28 cellular contexts compared by ENCODE assay signal in the genomic region with DNA sequence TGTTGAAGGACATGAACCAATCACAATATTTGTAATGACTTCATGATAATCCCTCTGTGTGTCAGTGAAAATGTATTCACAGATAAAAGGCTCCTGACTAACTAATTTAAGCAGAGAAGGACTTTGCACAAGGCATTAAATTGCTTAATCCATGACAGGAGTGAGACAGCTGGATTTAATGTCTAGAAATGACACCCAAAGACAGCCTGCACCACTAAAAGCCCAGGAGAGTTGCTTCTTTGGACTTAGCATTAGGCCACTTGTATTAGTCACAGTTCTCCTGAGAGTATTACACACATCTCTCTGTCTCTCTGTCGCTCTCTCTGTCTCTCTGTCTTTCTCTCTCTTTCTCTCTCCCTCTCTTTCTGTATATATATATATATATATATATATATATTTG.
"Had no signal": no experiment of that assay in that cellular context is flagged by ENCODE, and none has a peak within 500 bp of the region (broad histone marks: within the 10 kb centered on the region; RNA-seq: fewer than 3 reads in every experiment).

No MANE protein-coding gene starts in this region.

- H3K27ac Mint-ChIP-seq: memory B cell; naive thymus-derived CD4-positive, alpha-beta T cell; natural killer cell treated with Interleukin-12 subunit alpha and Interleukin-12 subunit beta and Interleukin-15 and Interleukin-18, amount 100 ng/mL, for 72 hours; stimulated activated naive B cell treated with anti-CD40 and anti-IgM and Interleukin-4, amounts not matched to agents 10 μg/mL and 1 μg/mL and 100 μg/mL, for 72 hours had no signal

- H3K4me3 Mint-ChIP-seq: memory B cell; naive thymus-derived CD4-positive, alpha-beta T cell; natural killer cell treated with Interleukin-12 subunit alpha and Interleukin-12 subunit beta and Interleukin-15 and Interleukin-18, amount 100 ng/mL, for 72 hours; neural crest cell; stimulated activated naive B cell treated with anti-CD40 and anti-IgM and Interleukin-4, amounts not matched to agents 10 μg/mL and 1 μg/mL and 100 μg/mL, for 72 hours had no signal

- H3K4me1 Mint-ChIP-seq: memory B cell; naive thymus-derived CD4-positive, alpha-beta T cell; stimulated activated naive B cell treated with anti-CD40 and anti-IgM and Interleukin-4, amounts not matched to agents 10 μg/mL and 1 μg/mL and 100 μg/mL, for 72 hours had no signal

- H3K36me3 Mint-ChIP-seq: naive thymus-derived CD4-positive, alpha-beta T cell had no signal

- H3K4me3 ChIP-seq: left ventricle myocardium inferior, lung, mucosa of descending colon, pancreas, prostate gland, right atrium auricular region, right lobe of liver, skin epidermis, stomach, testis, thyroid gland, transverse colon, upper lobe of left lung, vagina had no signal

- H3K4me1 ChIP-seq: left ventricle myocardium inferior, pancreas, prostate gland, right atrium auricular region, right lobe of liver, stomach, testis, thyroid gland, transverse colon, upper lobe of left lung, vagina had no signal

- DNase-seq: islet precursor cell; left ventricle myocardium inferior; midbrain; mucosa of descending colon; naive thymus-derived CD4-positive, alpha-beta T cell; nucleus accumbens; pancreas; posterior cingulate gyrus; right lobe of liver; stimulated activated CD4-positive, alpha-beta T cell treated with anti-CD3 and anti-CD28 coated beads, Interleukin-12 subunit alpha, Interleukin-12 subunit beta, amount 100 ng/mL, for 4 hours; stimulated activated CD4-positive, alpha-beta T cell treated with anti-CD3 and anti-CD28 coated beads, Interleukin-15, amount 100 ng/mL, for 24 hours; stimulated activated CD4-positive, alpha-beta T cell treated with anti-CD3 and anti-CD28 coated beads, Interleukin-2, amount 100 ng/mL, for 24 hours; stimulated activated CD4-positive, alpha-beta T cell treated with anti-CD3 and anti-CD28 coated beads, Interleukin-4, amount 100 ng/mL, for 1 hour; stimulated activated naive B cell treated with anti-CD40 and anti-IgM and Interleukin-4, amounts not matched to agents 10 μg/mL and 1 μg/mL and 100 μg/mL, for 72 hours; stimulated activated naive CD8-positive, alpha-beta T cell treated with anti-CD3 and anti-CD28 coated beads, Interleukin-15, Interleukin-2, amounts not matched to agents 100 U/mL and 50 U/mL, for 24 hours; stomach; testis; thyroid gland; transverse colon; upper lobe of left lung had no signal

- H3K27ac ChIP-seq: left ventricle myocardium inferior, pancreas, prostate gland, right atrium auricular region, right lobe of liver, skin epidermis, stomach, testis, thyroid gland, transverse colon, upper lobe of left lung, vagina had no signal

- ATAC-seq: mucosa of descending colon; naive thymus-derived CD4-positive, alpha-beta T cell; natural killer cell treated with Interleukin-12 subunit alpha and Interleukin-12 subunit beta and Interleukin-15 and Interleukin-18, amount 100 ng/mL, for 72 hours; pancreas; right lobe of liver; stimulated activated naive B cell treated with anti-CD40 and anti-IgM and Interleukin-4, amounts not matched to agents 10 μg/mL and 1 μg/mL and 100 μg/mL, for 72 hours; stimulated activated naive CD8-positive, alpha-beta T cell treated with anti-CD3 and anti-CD28 coated beads, Interleukin-15, Interleukin-2, amounts not matched to agents 100 U/mL and 50 U/mL, for 24 hours had no signal

- H3K27me3 ChIP-seq: pancreas, right atrium auricular region, right lobe of liver, stomach, testis, thyroid gland, transverse colon, upper lobe of left lung, vagina had no signal

- H3K36me3 ChIP-seq: left ventricle myocardium inferior, pancreas, prostate gland, right atrium auricular region, right lobe of liver, stomach, thyroid gland, transverse colon, upper lobe of left lung, vagina had no signal

- H3K27me3 Mint-ChIP-seq: stimulated activated naive B cell treated with anti-CD40 and anti-IgM and Interleukin-4, amounts not matched to agents 10 μg/mL and 1 μg/mL and 100 μg/mL, for 72 hours had no signal

- H3K9me3 ChIP-seq: pancreas, prostate gland, right lobe of liver, testis, thyroid gland, vagina had no signal
